ENCODE assay signal across 8 cellular contexts in the genomic region with DNA sequence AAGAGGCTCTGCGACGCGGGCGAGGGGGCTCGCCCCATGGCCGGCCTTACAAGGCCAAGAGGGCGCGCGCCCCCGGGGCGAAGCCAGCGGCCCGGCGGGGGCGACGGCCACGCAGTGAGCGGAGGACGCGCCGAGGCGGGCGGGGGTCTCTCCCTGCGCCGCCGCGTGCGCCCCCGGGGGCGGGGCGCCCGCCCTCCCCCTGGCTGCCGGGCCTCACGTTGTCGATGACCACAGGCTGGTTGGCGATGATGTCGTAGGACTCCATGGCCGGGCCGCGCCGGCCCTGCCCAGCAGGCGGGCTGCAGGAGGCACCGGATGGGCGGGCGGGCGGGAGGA. TPM values are rescaled to one million over a fixed set of nuclear protein-coding genes. Genes with fewer than 3 reads are reported as not detected.
DNase-seq lines count a peak whose midpoint lies in the region; ATAC-seq and TF ChIP-seq lines count a peak whose summit lies in the region.

No MANE protein-coding gene starts in this region.

- H3K4me3 ChIP-seq in AG04449 (ENCODE audit: low read depth, low read length) (peak overlapping the region; percentile 70), astrocyte of the spinal cord (ENCODE audit: low read depth, low read length) (peak overlapping the region; percentile 76)

- in situ Hi-C loops in astrocyte of the spinal cord (cut with HindIII; ENCODE audit: low sequenced_read_pairs): no loop called here

- H3K23ac ChIP-seq in H9 (ENCODE audit: insufficient read length, low read depth, low read length): no peak overlapping the region

- no peak overlapping the region for H2BK15ac ChIP-seq in H9 (ENCODE audit: low read depth, low read length)

- H3K27me3 ChIP-seq in H9 (ENCODE audit: insufficient read depth, low read length): no peaks in the 10 kb centered on the region

- no peak overlapping the region for H4K91ac ChIP-seq in H9 (ENCODE audit: insufficient read length, low read depth, low read length)

- DNase-seq in AG04449 (ENCODE audit: low read depth, low spot score) (no peak), H9 (no peak), astrocyte of the spinal cord (ENCODE audit: low read depth, low spot score) (no peak), mesothelial cell of epicardium (ENCODE audit: low spot score in 2 of 2, unreplicated experiment in 2 of 2) (no peak), globus pallidus (ENCODE audit: low spot score) (no peak), SKM-1 treated with dmso at 0.1 percent for 144 hours (lab: John Stamatoyannopoulos, UW; ENCODE audit: unreplicated experiment) (no peak), anterior cingulate cortex (lab: John Stamatoyannopoulos, UW) (no peak)

- H3T11ph ChIP-seq in H9 (ENCODE audit: low read length): no peak overlapping the region

- no peak overlapping the region for H2BK120ac ChIP-seq in H9 (ENCODE audit: low read depth, low read length, poor library complexity, severe bottlenecking)

- no CpG with 5 or more reads among the region's 46 CpGs for WGBS in H9 (ENCODE audit: extremely low coverage, insufficient read length, low lambda C conversion rate)

- H3K4me1 ChIP-seq in H9 (ENCODE audit: insufficient read depth, low read length): no peaks in the 10 kb centered on the region; the same call in 1 of the 2 replicates

- CTCF ChIA-PET in AG04449 (lab: Yijun Ruan, JAX): interaction anchor here (1.0 to 7.6 kb wide), 7 partner anchors 9 to 73 kb away, joined by 3 to 87 read pairs (median 12); a partner anchor contains a TSS

- no peak overlapping the region for H2BK20ac ChIP-seq in H9 (ENCODE audit: low read depth, low read length, poor library complexity, severe bottlenecking)

- peaks cover 18 to 19% of the 10 kb centered on the region in 2 experiments for H3K4me1 Mint-ChIP-seq in H9
- H3K4me1 Mint-ChIP-seq in mesothelial cell of epicardium: peaks cover 18% of the 10 kb centered on the region

- H4K20me1 ChIP-seq in H9 (ENCODE audit: control insufficient read depth, insufficient read depth, insufficient read length): no peaks in the 10 kb centered on the region

- no peak overlapping the region for H3K4ac ChIP-seq in H9 (ENCODE audit: low read depth, low read length)

- peaks cover 7 to 16% (median 8%) of the 10 kb centered on the region in 3 experiments for H3K36me3 Mint-ChIP-seq in H9 (ENCODE audit: insufficient read depth in 1 of 3, low read depth in 3 of 3)
- peaks cover 5% of the 10 kb centered on the region for H3K36me3 Mint-ChIP-seq in mesothelial cell of epicardium

- no peak overlapping the region for H4K8ac ChIP-seq in H9 (replicated peaks; ENCODE audit: insufficient read length, low read depth, low read length)

- H3K9me3 Mint-ChIP-seq in H9: no peaks in the 10 kb centered on the region; a peak in 1 of 5 replicates
- no peaks in the 10 kb centered on the region for H3K9me3 Mint-ChIP-seq in mesothelial cell of epicardium

- H3K9me3 ChIP-seq in H9 (ENCODE audit: control insufficient read depth, low read depth, low read length): no peaks in the 10 kb centered on the region

- no peak overlapping the region for H3K56ac ChIP-seq in H9 (ENCODE audit: insufficient read length, low read depth, low read length)

- H3K4me2 ChIP-seq in H9 (ENCODE audit: insufficient read depth, insufficient read length, low read length): peak overlapping the region; percentile 99

- peak overlapping the region; percentile 77 for H3K14ac ChIP-seq in H9 (ENCODE audit: insufficient read depth, low read length)

- H3K18ac ChIP-seq in H9 (ENCODE audit: insufficient read length, low read depth, low read length): no peak overlapping the region

- POLR2A ChIA-PET in AG04449 (lab: Yijun Ruan, JAX): interaction anchor here (1.0 to 2.2 kb wide), 4 partner anchors 15 to 18 kb away, joined by 4 to 23 read pairs (median 14); a partner anchor contains a TSS

- peak overlapping the region; percentile 66 for H3K9ac ChIP-seq in H9 (ENCODE audit: extremely low read depth, insufficient read length, low read length)

- no peak overlapping the region for H3K27ac ChIP-seq in H9 (ENCODE audit: insufficient read length, low read depth, low read length)

- H3K27ac Mint-ChIP-seq in H9 (no peak overlapping the region; a peak in 1 of 7 replicates), mesothelial cell of epicardium (no peak overlapping the region)

- no peak for TF ChIP-seq CTCF in AG04449 (IDR thresholded peaks at IDR 0.05; ENCODE audit: insufficient read depth, low read length, missing control alignments)
- no peak for TF ChIP-seq CTCF in H9 (conservative IDR thresholded peaks at IDR 0.05)
- no peak for TF ChIP-seq CTCF in astrocyte of the spinal cord (IDR thresholded peaks at IDR 0.05; ENCODE audit: low read depth, low read length)
- no peak for TF ChIP-seq CTCF in mesothelial cell of epicardium (IDR thresholded peaks at IDR 0.05; ENCODE audit: unreplicated experiment)

- no peak for ATAC-seq in HG02763 (IDR thresholded peaks at IDR 0.05; ENCODE audit: unreplicated experiment)

- peaks cover 12% of the 10 kb centered on the region for H3K23me2 ChIP-seq in H9 (ENCODE audit: insufficient read length, low read depth, low read length, poor library complexity, severe bottlenecking)

- H2AFZ ChIP-seq in H9 (ENCODE audit: low read length): no peak overlapping the region

- H2AK5ac ChIP-seq in H9 (ENCODE audit: insufficient read length, low read length): no peak overlapping the region

- peaks cover 4% of the 10 kb centered on the region for H3K79me1 ChIP-seq in H9 (ENCODE audit: insufficient read depth, low read depth, low read length, poor library complexity, severe bottlenecking)

- peak overlapping the region; percentile 90 to 92 for H3K4me3 Mint-ChIP-seq in H9
- H3K4me3 Mint-ChIP-seq in mesothelial cell of epicardium: peak overlapping the region; percentile 80

- H3K27me3 Mint-ChIP-seq in H9 (ENCODE audit: low read depth) (no peaks in the 10 kb centered on the region), mesothelial cell of epicardium (ENCODE audit: low read depth) (no peaks in the 10 kb centered on the region)

- H4K5ac ChIP-seq in H9 (ENCODE audit: insufficient read length, low read depth, low read length): no peak overlapping the region

- H2BK12ac ChIP-seq in H9 (ENCODE audit: insufficient read length, low read depth, low read length): no peak overlapping the region

- peaks cover 4% of the 10 kb centered on the region; the same call in 1 of the 2 replicates for H3K79me2 ChIP-seq in H9 (ENCODE audit: insufficient read depth, low read length)

- H2BK5ac ChIP-seq in H9 (ENCODE audit: insufficient read length, low read length): no peak overlapping the region

RNA-seq across cellular contexts. Expression of a gene that starts 0.2 kb away (rescaled TPM):
- 31.1 and 33.8 TPM in 2 replicates for total RNA-seq in H9 (2021)
- total RNA-seq in mesothelial cell of epicardium: 72.7 to 76.6 TPM (median 74.3 TPM) in 3 replicates

RNA-seq across cellular contexts. Expression of a gene that starts 5.9 kb away (rescaled TPM):
- 5.4 and 7.3 TPM in 2 replicates for total RNA-seq in H9 (2021)
- 17.9 to 20.2 TPM (median 20.0 TPM) in 3 replicates for total RNA-seq in mesothelial cell of epicardium

RNA-seq across cellular contexts. Expression of a gene that starts 17.7 kb away (rescaled TPM):
- 237 and 246 TPM in 2 replicates for total RNA-seq in H9 (2021)
- total RNA-seq in mesothelial cell of epicardium: 144 to 158 TPM (median 151 TPM) in 3 replicates

RNA-seq across cellular contexts. Expression of a gene that starts 49.8 kb away (rescaled TPM):
- total RNA-seq in H9 (2021): 0.22 and 0.24 TPM in 2 replicates
- 1.9 to 3.1 TPM (median 2.3 TPM) in 3 replicates for total RNA-seq in mesothelial cell of epicardium
